ENCODE assay signal across 10 cellular contexts in genomic region chr10:100327007-100327700, GRCh38. TPM values are rescaled to one million over a fixed set of nuclear protein-coding genes. Genes with fewer than 3 reads are reported as not detected.
DNase-seq lines count a peak whose midpoint lies in the region; ATAC-seq lines count a peak whose summit lies in the region.
"Had no signal": no experiment of that assay in that cellular context is flagged by ENCODE, and none has a peak within 500 bp of the region (broad histone marks: within the 10 kb centered on the region; RNA-seq: fewer than 3 reads in every experiment).

No MANE protein-coding gene starts in this region.

- H3K27me3 ChIP-seq in SJCRH30 = no peaks in the 10 kb centered on the region; the same call in 1 of the 2 replicates

- no peak overlapping the region for H3K4me3 ChIP-seq in SJCRH30

- no peak overlapping the region for H3K27ac ChIP-seq in SJCRH30

- no peaks in the 10 kb centered on the region for H3K4me1 ChIP-seq in SJCRH30

- DNase-seq in AG08395 (ENCODE audit: low spot score) (peak; percentile 52), NCI-H1694 treated with DMSO at 0.1 percent for 48 hours (lab: John Stamatoyannopoulos, UW) (peak; percentile 66), SJCRH30 (no peak), kidney tubule cell (ENCODE audit: low spot score) (no peak)
- DNase-seq in activated CD8-positive, alpha-beta memory T cell treated with anti-CD3 and anti-CD28 coated beads for 24 hours = no peak
- DNase-seq: left cardiac atrium had no signal

- H3K36me3 ChIP-seq in SJCRH30 = no peaks in the 10 kb centered on the region

- H3K9me3 ChIP-seq in SJCRH30 (replicated peaks) = no peaks in the 10 kb centered on the region

- ATAC-seq in GM18508 (IDR thresholded peaks at IDR 0.05; ENCODE audit: insufficient read depth, unreplicated experiment) = peak; percentile 96
- peak; percentile 97 for ATAC-seq in HG02798 (IDR thresholded peaks at IDR 0.05; ENCODE audit: poor library complexity, unreplicated experiment)
- ATAC-seq in esophagus mucosa = peak; percentile 94

RNA-seq across cellular contexts. Expression of gene PKD2L1, which starts 2.9 kb away (rescaled TPM):
- total RNA-seq in esophagus mucosa = not detected
- not detected in 2 replicates for total RNA-seq in SJCRH30 (2014; rRNA removed; shearing (Covaris generic))
- total RNA-seq: urinary bladder had no signal

RNA-seq across cellular contexts. Expression of gene SCD, which starts 19.9 kb away (rescaled TPM):
- total RNA-seq in esophagus mucosa = 297 TPM
- 421 and 427 TPM in 2 replicates for total RNA-seq in SJCRH30 (2014; rRNA removed; shearing (Covaris generic))

RNA-seq across cellular contexts. Expression of gene BLOC1S2, which starts 40.7 kb away (rescaled TPM):
- 57.9 TPM for total RNA-seq in esophagus mucosa
- 55.5 and 59.7 TPM in 2 replicates for total RNA-seq in SJCRH30 (2014; rRNA removed; shearing (Covaris generic))

RNA-seq across cellular contexts. Expression of gene CWF19L1, which starts 59.7 kb away (rescaled TPM):
- total RNA-seq in esophagus mucosa = 16.5 TPM
- 51.7 and 57.2 TPM in 2 replicates for total RNA-seq in SJCRH30 (2014; rRNA removed; shearing (Covaris generic))

Comparison
In these comparisons a context has a peak if more than half of its experiments do, and no peak if none do; other contexts are left out.
1. DNase-seq: peak in AG08395 (single experiment) and NCI-H1694 treated with DMSO at 0.1 percent for 48 hours (single experiment); none in SJCRH30 (0 of 2), kidney tubule cell (single experiment) and activated CD8-positive, alpha-beta memory T cell treated with anti-CD3 and anti-CD28 coated beads for 24 hours (single experiment).
2. Peak in every context shown above with its lines, with median percentiles within 50 percentile points of each other: ATAC-seq.